12 cellular contexts compared by ENCODE assay signal in the genomic region with DNA sequence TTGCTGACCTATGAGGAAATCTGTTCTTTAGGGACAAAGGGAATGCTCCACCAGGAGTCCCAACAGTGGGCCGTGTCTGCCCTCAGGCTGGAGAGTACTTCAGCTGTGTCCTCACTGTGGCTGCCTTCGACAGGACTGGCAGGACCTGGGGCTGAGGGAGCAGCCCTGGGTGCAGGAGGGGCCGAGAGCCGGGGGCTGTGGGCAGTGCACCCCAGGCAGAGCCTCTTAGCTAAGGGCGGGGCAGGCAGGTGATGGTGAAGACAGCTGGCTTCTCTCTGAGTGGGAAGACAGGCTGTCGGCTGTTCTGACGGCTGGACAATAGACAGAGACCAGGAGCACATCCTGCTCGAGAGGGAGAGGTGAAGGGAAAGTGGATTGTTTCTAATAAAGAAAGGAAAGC.
DNase-seq lines count a peak whose midpoint lies in the region; ATAC-seq and TF ChIP-seq lines count a peak whose summit lies in the region.
"Had no signal": no experiment of that assay in that cellular context is flagged by ENCODE, and none has a peak within 500 bp of the region (broad histone marks: within the 10 kb centered on the region; RNA-seq: fewer than 3 reads in every experiment).

No MANE protein-coding gene starts in this region.

- BruUV-seq in mammary epithelial cell (replicated peaks; lab: Mats Ljungman, UMichigan), result no TSS peak

- DNase-seq in Right ventricle myocardium superior (peak; percentile 34), right atrium auricular region (ENCODE audit: low spot score) (no peak), activated B cell treated with CpG ODN at 0.5 μM for 24 hours (no peak), vagina (ENCODE audit: extremely low spot score in 2 of 2) (no peak), MG63 (no peak), OCI-M1 (lab: John Stamatoyannopoulos, UW) (no peak), mammary epithelial cell (no peak)
- DNase-seq: NCI-H2107 had no signal

- no peaks in the 10 kb centered on the region for H3K9me3 ChIP-seq in right atrium auricular region
- no peaks in the 10 kb centered on the region for H3K9me3 ChIP-seq in muscle layer of colon (ENCODE audit: low read length)
- no peaks in the 10 kb centered on the region for H3K9me3 ChIP-seq in vagina
- no peaks in the 10 kb centered on the region for H3K9me3 ChIP-seq in MG63
- no peaks in the 10 kb centered on the region for H3K9me3 ChIP-seq in mammary epithelial cell (replicated peaks; ENCODE audit: insufficient read depth, low read length)

- H3K27ac Mint-ChIP-seq in activated B cell treated with CpG ODN at 0.5 μM for 24 hours, result peak overlapping the region; percentile 85

- H3K4me1 ChIP-seq in right atrium auricular region (peaks cover 0 to 39% of the 10 kb centered on the region in 2 donors), muscle layer of colon (ENCODE audit: insufficient read depth, low read length) (peaks cover 59% of the 10 kb centered on the region), vagina (peaks cover 45% of the 10 kb centered on the region), mammary epithelial cell (ENCODE audit: insufficient read depth, low read length) (peaks cover 17% of the 10 kb centered on the region)

- no peaks in the 10 kb centered on the region for H3K9me3 Mint-ChIP-seq in activated B cell treated with CpG ODN at 0.5 μM for 24 hours

- in situ Hi-C loops in mammary epithelial cell (cut with MboI; ENCODE audit: low sequenced_read_pairs in 2 of 2), result no loop called here

- WGBS in mammary epithelial cell (ENCODE audit: low coverage, missing lambda C conversion rate), result 92% methylated on average over 5 of the region's 8 CpGs

- H3K27ac ChIP-seq in right atrium auricular region, result no peak overlapping the region
- H3K27ac ChIP-seq in muscle layer of colon (ENCODE audit: low read depth, low read length), result peak overlapping the region; percentile 70
- peak overlapping the region; percentile 39 for H3K27ac ChIP-seq in vagina
- no peak overlapping the region for H3K27ac ChIP-seq in mammary epithelial cell (ENCODE audit: insufficient read depth, low read depth, low read length)
- H3K27ac ChIP-seq: KMS-11, RWPE1 had no signal

- peak overlapping the region; percentile 58 for H3K4me3 Mint-ChIP-seq in activated B cell treated with CpG ODN at 0.5 μM for 24 hours

- dilution Hi-C loops in mammary epithelial cell (cut with HindIII; ENCODE audit: low sequenced_read_pairs), result no loop called here

- peaks cover 78% of the 10 kb centered on the region for H3K36me3 Mint-ChIP-seq in activated B cell treated with CpG ODN at 0.5 μM for 24 hours (ENCODE audit: low read depth)

- H3K36me3 ChIP-seq in right atrium auricular region (peaks cover 7% of the 10 kb centered on the region), muscle layer of colon (ENCODE audit: insufficient read depth, low read length) (peaks cover 57% of the 10 kb centered on the region), vagina (peaks cover 0 to 52% of the 10 kb centered on the region in 2 donors), MG63 (peaks cover 4% of the 10 kb centered on the region), mammary epithelial cell (ENCODE audit: insufficient read depth, low read length) (no peaks in the 10 kb centered on the region)

- H3K79me2 ChIP-seq in mammary epithelial cell (ENCODE audit: insufficient read depth, low read length), result no peaks in the 10 kb centered on the region

- H3K27me3 Mint-ChIP-seq in activated B cell treated with CpG ODN at 0.5 μM for 24 hours, result no peaks in the 10 kb centered on the region

- POLR2A ChIA-PET in activated B cell treated with CpG ODN at 0.5 μM for 24 hours (lab: Charles Lee), result interaction anchor here (0.9 to 7.6 kb wide), 12 partner anchors 13 to 242 kb away, joined by 3 to 163 read pairs (median 13); a partner anchor contains a TSS

- no peak for TF ChIP-seq CTCF in right atrium auricular region (IDR thresholded peaks at IDR 0.05)
- no peak for TF ChIP-seq CTCF in activated B cell treated with CpG ODN at 0.5 μM for 24 hours (IDR thresholded peaks at IDR 0.05)
- no peak for TF ChIP-seq CTCF in vagina (IDR thresholded peaks at IDR 0.05)
- TF ChIP-seq CTCF in mammary epithelial cell (conservative IDR thresholded peaks at IDR 0.05 in 1 of 2, IDR thresholded peaks at IDR 0.05 in 1 of 2; ENCODE audit: extremely low read depth in 1 of 2, insufficient read depth in 1 of 2, low read depth in 1 of 2, low read length in 2 of 2), result no peak

- CTCF ChIA-PET in activated B cell treated with CpG ODN at 0.5 μM for 24 hours (lab: Charles Lee), result interaction anchor here (0.8 to 4.9 kb wide), 9 partner anchors 14 to 188 kb away, joined by 3 to 26 read pairs (median 5); no protein-coding TSS in a partner anchor
- CTCF ChIA-PET in mammary epithelial cell (lab: Charles Lee; ENCODE audit: low non-redundant PET), result no interaction called here

- H3K4me3 ChIP-seq in right atrium auricular region (no peak overlapping the region), muscle layer of colon (ENCODE audit: low read depth in 1 of 2, low read length in 2 of 2) (no peak overlapping the region), vagina (no peak overlapping the region), MG63 (no peak overlapping the region), mammary epithelial cell (replicated peaks in 1 of 3; ENCODE audit: insufficient read depth in 1 of 3, low read depth in 2 of 3, low read length in 3 of 3) (no peak overlapping the region)
- H3K4me3 ChIP-seq: smooth muscle cell had no signal

- no peaks in the 10 kb centered on the region for H4K20me1 ChIP-seq in mammary epithelial cell (ENCODE audit: insufficient read depth, low read length)

- no peaks in the 10 kb centered on the region for H3K27me3 ChIP-seq in right atrium auricular region
- no peaks in the 10 kb centered on the region for H3K27me3 ChIP-seq in muscle layer of colon (ENCODE audit: control insufficient read depth in 1 of 2, insufficient read depth in 2 of 2, low read length in 2 of 2)
- H3K27me3 ChIP-seq in vagina, result no peaks in the 10 kb centered on the region
- no peaks in the 10 kb centered on the region for H3K27me3 ChIP-seq in MG63
- no peaks in the 10 kb centered on the region for H3K27me3 ChIP-seq in mammary epithelial cell (ENCODE audit: insufficient read depth, low read length)

- H2AFZ ChIP-seq in mammary epithelial cell (ENCODE audit: low read depth, low read length), result no peak overlapping the region

- H3K4me2 ChIP-seq in mammary epithelial cell (ENCODE audit: insufficient read depth, low read depth, low read length), result no peak overlapping the region
- H3K4me2 ChIP-seq: KMS-11, smooth muscle cell had no signal

- no peak for TF ChIP-seq POLR2A in vagina (IDR thresholded peaks at IDR 0.05)

- H3K9ac ChIP-seq in muscle layer of colon (ENCODE audit: low read length) (no peak overlapping the region), mammary epithelial cell (ENCODE audit: insufficient read depth, low read length) (no peak overlapping the region)
- H3K9ac ChIP-seq: KMS-11 had no signal

- intact Hi-C loops in Right ventricle myocardium superior (cut with DNase I) (no loop called here), activated B cell treated with CpG ODN at 0.5 μM for 24 hours (cut with micrococcal nuclease) (loop anchor here (1.0 kb wide), 1 partner anchor 23 kb away; no protein-coding TSS in a partner anchor), vagina (cut with DNase I) (no loop called here), mammary epithelial cell (cut with micrococcal nuclease) (loop anchor here (5.0 kb wide), 1 partner anchor 47 kb away; no protein-coding TSS in a partner anchor)

- peaks cover 85% of the 10 kb centered on the region for H3K4me1 Mint-ChIP-seq in activated B cell treated with CpG ODN at 0.5 μM for 24 hours

- ATAC-seq in Right ventricle myocardium superior (ENCODE audit: poor library complexity) (no peak), activated B cell treated with CpG ODN at 0.5 μM for 24 hours (ENCODE audit: low read depth) (peak; percentile 4)

Comparison
In these comparisons a context has a peak if more than half of its experiments do, and no peak if none do; other contexts are left out.
1. H3K27ac ChIP-seq: peak in muscle layer of colon (single experiment) and vagina (single experiment); none in right atrium auricular region (0 of 2) and mammary epithelial cell (single experiment).
2. intact Hi-C loops: an anchor here in activated B cell treated with CpG ODN at 0.5 μM for 24 hours (1.0 kb wide) and mammary epithelial cell (5.0 kb wide); none called in Right ventricle myocardium superior and vagina.